In genomic region chr6:1110935-1111334, GRCh38 we compare ENCODE assay signal across 25 cellular contexts.
A peak's percentile ranks its signal among the peaks of the same experiment; 100 is the strongest.
DNase-seq lines count a peak whose midpoint lies in the region; ATAC-seq, FAIRE-seq and TF ChIP-seq lines count a peak whose summit lies in the region.
"Had no signal": no experiment of that assay in that cellular context is flagged by ENCODE, and none has a peak within 500 bp of the region (broad histone marks: within the 10 kb centered on the region; RNA-seq: fewer than 3 reads in every experiment).

No MANE protein-coding gene starts in this region.

- CTCF ChIA-PET in A549 (lab: Yijun Ruan, JAX): interaction anchor here (0.8 kb wide), 1 partner anchor 12 kb away, joined by 4 read pairs; no protein-coding TSS in a partner anchor
- CTCF ChIA-PET in PC-3 (lab: Charles Lee): no interaction called here

- no peak for TF ChIP-seq EP300 in A549 (IDR thresholded peaks at IDR 0.05)

- no peak for TF ChIP-seq RAD21 in A549 (conservative IDR thresholded peaks at IDR 0.05 in 1 of 2, IDR thresholded peaks at IDR 0.05 in 1 of 2)

- no peak for FAIRE-seq in A549 (lab: Jason Lieb, UNC)
- FAIRE-seq: endothelial cell of umbilical vein, islet of Langerhans had no signal

- peak overlapping the region in 1 of 2 experiments; percentile 19; a peak in 1 of 6 replicates for H3K27ac ChIP-seq in A549
- no peak overlapping the region for H3K27ac ChIP-seq in PC-3 (ENCODE audit: low read length)
- H3K27ac ChIP-seq in esophagus (ENCODE audit: low read depth in 2 of 2, low read length in 1 of 2): peak overlapping the region; percentile 11 to 53
- H3K27ac ChIP-seq in osteoblast (ENCODE audit: low read depth, low read length): no peak overlapping the region
- H3K27ac ChIP-seq in uterus: no peak overlapping the region
- H3K27ac ChIP-seq: vagina had no signal

- H3K27me3 ChIP-seq in PC-3 (ENCODE audit: low read length): peaks cover 72% of the 10 kb centered on the region
- no peaks in the 10 kb centered on the region for H3K27me3 ChIP-seq in esophagus (ENCODE audit: control insufficient read depth in 1 of 2, insufficient read depth in 2 of 2, low read length in 2 of 2)
- no peaks in the 10 kb centered on the region for H3K27me3 ChIP-seq in osteoblast (ENCODE audit: insufficient read depth, low read length)
- no peaks in the 10 kb centered on the region for H3K27me3 ChIP-seq in uterus
- H3K27me3 ChIP-seq: vagina had no signal

- DNase-seq in A549 (ENCODE audit: low read depth in 1 of 2, low spot score in 1 of 2) (peak in 1 of 2 experiments; percentile 29), PC-3 (peak; percentile 27), osteoblast (ENCODE audit: insufficient read length, low spot score, missing footprints) (no peak), NOMO-1 (lab: John Stamatoyannopoulos, UW; ENCODE audit: unreplicated experiment in 2 of 2) (no peak), uterus (no peak)
- DNase-seq: activated CD4-positive, alpha-beta T cell treated with anti-CD3 and anti-CD28 coated beads for 48 hours; activated effector memory CD4-positive, alpha-beta T cell treated with Interleukin-2 at 50 U/mL for 16 hours; activated T-cell treated with anti-CD3 and anti-CD28 coated beads, Interleukin-2, amount 50 U/mL, for 1 hour; DND-41; H7; Karpas-422; naive thymus-derived CD4-positive, alpha-beta T cell; NCI-H1417 treated with DMSO at 0.1 percent for 48 hours; NCI-H2081; NCI-H524 treated with DMSO at 0.1 percent for 48 hours; SIG-M5; stimulated activated naive B cell treated with anti-CD40 and anti-IgM and Interleukin-4, amounts not matched to agents 10 μg/mL and 1 μg/mL and 100 μg/mL, for 72 hours had no signal

- no peaks in the 10 kb centered on the region for H3K36me3 ChIP-seq in PC-3 (ENCODE audit: low read depth, low read length)
- H3K36me3 ChIP-seq in esophagus (ENCODE audit: control insufficient read depth in 2 of 2, insufficient read depth in 2 of 2, low read length in 1 of 2): no peaks in the 10 kb centered on the region
- H3K36me3 ChIP-seq in osteoblast (ENCODE audit: insufficient read depth, low read length): no peaks in the 10 kb centered on the region
- no peaks in the 10 kb centered on the region for H3K36me3 ChIP-seq in uterus
- H3K36me3 ChIP-seq: vagina had no signal

- no peaks in the 10 kb centered on the region for H3K79me2 ChIP-seq in PC-3 (ENCODE audit: low read length)
- H3K79me2 ChIP-seq in osteoblast (ENCODE audit: insufficient read depth, low read length): no peaks in the 10 kb centered on the region

- no peaks in the 10 kb centered on the region for H3K9me3 ChIP-seq in A549
- H3K9me3 ChIP-seq in PC-3 (ENCODE audit: low read length): no peaks in the 10 kb centered on the region
- no peaks in the 10 kb centered on the region for H3K9me3 ChIP-seq in esophagus (ENCODE audit: control insufficient read depth in 2 of 2, insufficient read depth in 1 of 2, low read depth in 1 of 2, low read length in 1 of 2)
- no peaks in the 10 kb centered on the region for H3K9me3 ChIP-seq in osteoblast (ENCODE audit: low read depth, low read length)
- H3K9me3 ChIP-seq in uterus: no peaks in the 10 kb centered on the region
- H3K9me3 ChIP-seq: vagina had no signal

- no peaks in the 10 kb centered on the region for H3F3A ChIP-seq in PC-3 (ENCODE audit: low read length, unreplicated experiment)

- no peak overlapping the region for H3K4me3 ChIP-seq in A549
- H3K4me3 ChIP-seq in PC-3 (ENCODE audit: low read length): no peak overlapping the region
- H3K4me3 ChIP-seq in esophagus (ENCODE audit: low read depth in 1 of 2, low read length in 2 of 2): no peak overlapping the region
- H3K4me3 ChIP-seq in osteoblast (ENCODE audit: insufficient read depth, low read length): no peak overlapping the region
- H3K4me3 ChIP-seq in uterus: no peak overlapping the region
- H3K4me3 ChIP-seq: vagina had no signal

- peak overlapping the region; percentile 54 for H3K4me2 ChIP-seq in A549
- H3K4me2 ChIP-seq in PC-3 (ENCODE audit: low read length): peak overlapping the region; percentile 36
- peak overlapping the region; percentile 33 for H3K4me2 ChIP-seq in osteoblast (ENCODE audit: insufficient read depth, low read length)

- no peak for TF ChIP-seq CTCF in A549 (IDR thresholded peaks at IDR 0.05)
- no peak for TF ChIP-seq CTCF in PC-3 (conservative IDR thresholded peaks at IDR 0.05; ENCODE audit: low read depth, low read length)
- TF ChIP-seq CTCF in osteoblast (IDR thresholded peaks at IDR 0.05; ENCODE audit: extremely low read depth, low read depth, low read length): no peak
- no peak for TF ChIP-seq CTCF in uterus (IDR thresholded peaks at IDR 0.05)

- no TSS peak for BruUV-seq in PC-3 (replicated peaks; lab: Mats Ljungman, UMichigan)

- H3K9ac ChIP-seq in PC-3 (ENCODE audit: low read length): no peak overlapping the region

- POLR2A ChIA-PET in A549 (lab: Yijun Ruan, JAX): interaction anchor here (0.8 kb wide), 1 partner anchor 200 kb away, joined by 3 read pairs; no protein-coding TSS in a partner anchor
- POLR2A ChIA-PET in PC-3 (lab: Charles Lee; ENCODE audit: unreplicated experiment): no interaction called here

- peak overlapping the region; percentile 25; the same call in 1 of the 2 replicates for H2AFZ ChIP-seq in PC-3 (ENCODE audit: low read length)
- H2AFZ ChIP-seq in osteoblast (ENCODE audit: low read length): peak overlapping the region; percentile 70

- intact Hi-C loops in PC-3 (cut with micrococcal nuclease) (loop anchor here (1.0 kb wide), 1 partner anchor 224 kb away; no protein-coding TSS in a partner anchor), uterus (cut with DNase I; ENCODE audit: low total_unique reads) (no loop called here)

- ATAC-seq in A549: no peak
- ATAC-seq in PC-3: no peak
- no peak for ATAC-seq in GM18868 (IDR thresholded peaks at IDR 0.05; ENCODE audit: unreplicated experiment)
- ATAC-seq in GM18858 (IDR thresholded peaks at IDR 0.05; ENCODE audit: unreplicated experiment): no peak
- ATAC-seq: activated naive CD4-positive, alpha-beta T cell treated with anti-CD3 and anti-CD28 coated beads, Interleukin-2, amount 50 U/mL, for 72 hours; naive thymus-derived CD4-positive, alpha-beta T cell; Panc1; stimulated activated naive B cell treated with anti-CD40 and anti-IgM and Interleukin-4, amounts not matched to agents 10 μg/mL and 1 μg/mL and 100 μg/mL, for 72 hours had no signal

- peaks cover 9% of the 10 kb centered on the region; the same call in 1 of the 3 replicates for H3K4me1 ChIP-seq in A549
- H3K4me1 ChIP-seq in PC-3 (ENCODE audit: insufficient read depth, low read length): no peaks in the 10 kb centered on the region
- H3K4me1 ChIP-seq in esophagus (ENCODE audit: control insufficient read depth in 2 of 2, insufficient read depth in 2 of 2, low read length in 1 of 2): peaks cover 0 to 2% of the 10 kb centered on the region in 2 donors
- no peaks in the 10 kb centered on the region for H3K4me1 ChIP-seq in osteoblast (ENCODE audit: insufficient read depth, low read length)
- H3K4me1 ChIP-seq in uterus: no peaks in the 10 kb centered on the region

- H3K9me2 ChIP-seq in PC-3 (replicated peaks; ENCODE audit: low read length): no peaks in the 10 kb centered on the region

- H4K20me1 ChIP-seq in PC-3 (ENCODE audit: low read length): no peaks in the 10 kb centered on the region
- H4K20me1 ChIP-seq in osteoblast (ENCODE audit: insufficient read depth, low read length): no peaks in the 10 kb centered on the region

- TF ChIP-seq POLR2A in A549 (IDR thresholded peaks at IDR 0.05; ENCODE audit: low read length): no peak
- no peak for TF ChIP-seq POLR2A in uterus (IDR thresholded peaks at IDR 0.05)

- WGBS in A549 (ENCODE audit: missing lambda C conversion rate): 40% methylated on average over 10 of the region's 11 CpGs
- WGBS in esophagus, 2 donors: 48 to 54% methylated on average over 11 of the region's 11 CpGs

TF ChIP-seq in A549, 52 proteins besides CTCF, POLR2A, EP300 and RAD21 (continues in another document):
- TF ChIP-seq JUNB (IDR thresholded peaks at IDR 0.05): no peak
- TF ChIP-seq ESRRA (IDR thresholded peaks at IDR 0.05; ENCODE audit: borderline replicate concordance, low read length): no peak
- no peak for TF ChIP-seq ZSCAN20 (CRISPR knock-in tag; IDR thresholded peaks at IDR 0.05)
- no peak for TF ChIP-seq HOXB13 (CRISPR knock-in tag; IDR thresholded peaks at IDR 0.05; ENCODE audit: low read depth)
- no peak for TF ChIP-seq SMC3 (IDR thresholded peaks at IDR 0.05)
- no peak for TF ChIP-seq REST (IDR thresholded peaks at IDR 0.05)
- no peak for TF ChIP-seq PBX3 (IDR thresholded peaks at IDR 0.05)
- no peak for TF ChIP-seq PHF8 (IDR thresholded peaks at IDR 0.05; ENCODE audit: borderline replicate concordance, low read depth)
- no peak for TF ChIP-seq CBX2 (IDR thresholded peaks at IDR 0.05; ENCODE audit: borderline replicate concordance, low read depth)

Comparison
In these comparisons a context has a peak if more than half of its experiments do, and no peak if none do; other contexts are left out.
1. H3K27ac ChIP-seq: peak in esophagus (2 of 2); none in PC-3 (single experiment), osteoblast (single experiment) and uterus (0 of 2).
2. Peak in every context shown above with its lines, with median percentiles within 50 percentile points of each other: H3K4me2 ChIP-seq.